In genomic region chr20:59005523-59006166, GRCh38 we compare ENCODE assay signal across 8 cellular contexts. TPM values are rescaled to one million over a fixed set of nuclear protein-coding genes. Genes with fewer than 3 reads are reported as not detected.
DNase-seq lines count a peak whose midpoint lies in the region; ATAC-seq and TF ChIP-seq lines count a peak whose summit lies in the region.

No MANE protein-coding gene starts in this region.

- peaks cover 33% of the 10 kb centered on the region for H3K4me1 Mint-ChIP-seq in stimulated activated naive CD8-positive, alpha-beta T cell treated with anti-CD3 and anti-CD28 coated beads, Interleukin-15, Interleukin-2, amounts not matched to agents 100 ng/mL and 50 ng/mL, for 24 hours (ENCODE audit: low read depth)
- peaks cover 37% of the 10 kb centered on the region for H3K4me1 Mint-ChIP-seq in MCF 10A (ENCODE audit: insufficient read depth, unreplicated experiment)

- no peaks in the 10 kb centered on the region for H3K9me3 Mint-ChIP-seq in stimulated activated naive CD8-positive, alpha-beta T cell treated with anti-CD3 and anti-CD28 coated beads, Interleukin-15, Interleukin-2, amounts not matched to agents 100 ng/mL and 50 ng/mL, for 24 hours
- H3K9me3 Mint-ChIP-seq in MCF 10A (ENCODE audit: unreplicated experiment), result no peaks in the 10 kb centered on the region

- H3K27me3 ChIP-seq in mucosa of rectum (ENCODE audit: control insufficient read depth in 2 of 2, insufficient read depth in 2 of 2, low read length in 2 of 2), result no peaks in the 10 kb centered on the region

- peak overlapping the region; percentile 83 to 84 for H3K4me3 ChIP-seq in mucosa of rectum (ENCODE audit: low read length in 2 of 2)

- no peak for ATAC-seq in stimulated activated naive CD8-positive, alpha-beta T cell treated with anti-CD3 and anti-CD28 coated beads, Interleukin-15, Interleukin-2, amounts not matched to agents 100 U/mL and 50 U/mL, for 24 hours

- POLR2A ChIA-PET in MCF 10A (lab: Yijun Ruan, JAX), result interaction anchor here (0.7 to 1.5 kb wide), 4 partner anchors 27 to 1449 kb away, joined by 3 to 4 read pairs (median 3); partner anchors contain the start of gene ATP5F1E

- H3K9ac ChIP-seq in mucosa of rectum (ENCODE audit: low read depth in 1 of 2, low read length in 2 of 2), result peak overlapping the region; percentile 95 to 96

- H3K36me3 Mint-ChIP-seq in stimulated activated naive CD8-positive, alpha-beta T cell treated with anti-CD3 and anti-CD28 coated beads, Interleukin-15, Interleukin-2, amounts not matched to agents 100 ng/mL and 50 ng/mL, for 24 hours (ENCODE audit: low read depth), result peaks cover 5% of the 10 kb centered on the region
- peaks cover 33% of the 10 kb centered on the region for H3K36me3 Mint-ChIP-seq in MCF 10A (ENCODE audit: insufficient read depth, unreplicated experiment)

- no TSS peak for BruUV-seq in MCF 10A (replicated peaks; lab: Mats Ljungman, UMichigan)

- no peaks in the 10 kb centered on the region for H3K27me3 Mint-ChIP-seq in stimulated activated naive CD8-positive, alpha-beta T cell treated with anti-CD3 and anti-CD28 coated beads, Interleukin-15, Interleukin-2, amounts not matched to agents 100 ng/mL and 50 ng/mL, for 24 hours
- H3K27me3 Mint-ChIP-seq in MCF 10A (ENCODE audit: insufficient read depth, unreplicated experiment), result no peaks in the 10 kb centered on the region

- H3K27ac Mint-ChIP-seq in stimulated activated naive CD8-positive, alpha-beta T cell treated with anti-CD3 and anti-CD28 coated beads, Interleukin-15, Interleukin-2, amounts not matched to agents 100 ng/mL and 50 ng/mL, for 24 hours, result peak overlapping the region; percentile 83
- peak overlapping the region; percentile 86 for H3K27ac Mint-ChIP-seq in MCF 10A (ENCODE audit: low read depth, unreplicated experiment)

- DNase-seq in stimulated activated naive CD8-positive, alpha-beta T cell treated with anti-CD3 and anti-CD28 coated beads, Interleukin-15, Interleukin-2, amounts not matched to agents 100 U/mL and 50 U/mL, for 24 hours, result no peak
- no peak for DNase-seq in MCF 10A (ENCODE audit: unreplicated experiment)
- DNase-seq in KBM-7, result no peak
- no peak for DNase-seq in DMS53 treated with DMSO at 0.1 percent for 48 hours (lab: John Stamatoyannopoulos, UW; ENCODE audit: unreplicated experiment)
- DNase-seq in NCI-H226, result no peak
- no peak for DNase-seq in HuH-7 (ENCODE audit: low spot score)

- no peaks in the 10 kb centered on the region for H3K9me3 ChIP-seq in mucosa of rectum (ENCODE audit: control insufficient read depth in 2 of 2, low read length in 2 of 2)

- peak overlapping the region; percentile 88 to 91 for H3K27ac ChIP-seq in mucosa of rectum (ENCODE audit: low read depth in 2 of 2, low read length in 2 of 2)

- CTCF ChIA-PET in MCF 10A (lab: Yijun Ruan, JAX), result interaction anchor here (0.6 to 0.8 kb wide), 3 partner anchors 12 to 136 kb away, joined by 3 to 5 read pairs (median 4); no protein-coding TSS in a partner anchor

- peak overlapping the region; percentile 75 for H3K4me3 Mint-ChIP-seq in stimulated activated naive CD8-positive, alpha-beta T cell treated with anti-CD3 and anti-CD28 coated beads, Interleukin-15, Interleukin-2, amounts not matched to agents 100 ng/mL and 50 ng/mL, for 24 hours
- peak overlapping the region; percentile 77 for H3K4me3 Mint-ChIP-seq in MCF 10A (ENCODE audit: unreplicated experiment)

- TF ChIP-seq CTCF in MCF 10A (IDR thresholded peaks at IDR 0.05; ENCODE audit: unreplicated experiment), result no peak

- peaks cover 13 to 30% of the 10 kb centered on the region in 2 donors for H3K36me3 ChIP-seq in mucosa of rectum (ENCODE audit: control insufficient read depth in 2 of 2, insufficient read depth in 2 of 2, low read length in 2 of 2)

- peaks cover 36 to 37% of the 10 kb centered on the region in 2 donors for H3K4me1 ChIP-seq in mucosa of rectum (ENCODE audit: control insufficient read depth in 2 of 2, insufficient read depth in 2 of 2, low read length in 2 of 2)

- intact Hi-C loops in MCF 10A (cut with micrococcal nuclease), result no loop called here

- in situ Hi-C loops in KBM-7 (cut with MboI; ENCODE audit: low pct_unique_long_range_greater_than_20kb, low sequenced_read_pairs), result no loop called here

RNA-seq across cellular contexts. Expression of gene CTSZ, which starts 1.4 kb away (rescaled TPM):
- total RNA-seq in MCF 10A (2022), result 96.6 and 103 TPM in 2 replicates

RNA-seq across cellular contexts. Expression of gene TUBB1, which starts 13.6 kb away (rescaled TPM):
- total RNA-seq in MCF 10A (2022), result not detected in 2 replicates

RNA-seq across cellular contexts. Expression of gene NELFCD, which starts 24.6 kb away (rescaled TPM):
- total RNA-seq in MCF 10A (2022), result 59.6 and 79.8 TPM in 2 replicates

RNA-seq across cellular contexts. Expression of gene ATP5F1E, which starts 26.5 kb away (rescaled TPM):
- 65.2 and 69.7 TPM in 2 replicates for total RNA-seq in MCF 10A (2022)

RNA-seq across cellular contexts. Expression of gene PRELID3B, which starts 36.9 kb away (rescaled TPM):
- 180 and 197 TPM in 2 replicates for total RNA-seq in MCF 10A (2022)
